1 cellular context compared by ENCODE assay signal in the genomic region with DNA sequence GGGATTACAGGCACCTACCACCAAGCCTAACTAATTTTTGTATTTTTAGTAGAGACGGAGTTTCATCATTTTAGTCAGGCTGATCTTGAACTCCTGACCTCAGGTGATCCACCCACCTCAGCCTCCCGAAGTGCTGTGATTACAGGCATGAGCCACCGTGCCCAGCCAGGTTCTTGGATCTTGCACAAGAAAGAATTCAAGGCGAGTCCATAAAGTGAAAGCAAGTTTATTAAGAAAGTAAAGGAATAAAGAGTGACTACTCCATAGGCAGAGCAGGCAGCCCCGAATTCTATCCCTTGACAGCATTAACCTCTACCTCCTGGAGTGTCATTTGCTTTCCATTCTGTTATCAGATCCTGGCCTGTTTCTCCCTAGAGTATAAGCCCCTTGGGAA. TPM values are rescaled to one million over a fixed set of nuclear protein-coding genes. Genes with fewer than 3 reads are reported as not detected.
"Had no signal": no experiment of that assay in that cellular context is flagged by ENCODE, and none has a peak within 500 bp of the region (broad histone marks: within the 10 kb centered on the region; RNA-seq: fewer than 3 reads in every experiment).

No MANE protein-coding gene starts in this region.

RNA-seq across cellular contexts. Expression of a gene that starts 44.1 kb away (rescaled TPM):
- total RNA-seq: activated B cell treated with CpG ODN at 0.5 μM for 24 hours had no signal
